ENCODE assay signal across 1 cellular context in genomic region chr7:131108212-131108980, GRCh38.
TF ChIP-seq lines count a peak whose summit lies in the region.

No MANE protein-coding gene starts in this region.

TF ChIP-seq in HepG2, 621 proteins besides CTCF, POLR2A, EP300 and RAD21 (continued from another document):
- TF ChIP-seq USF2 (IDR thresholded peaks at IDR 0.05; ENCODE audit: low read depth, low read length) = no peak
- TF ChIP-seq USF2 (CRISPR knock-in tag; IDR thresholded peaks at IDR 0.05; ENCODE audit: borderline replicate concordance) = peak; percentile 22; the same call in 1 of the 2 replicates
- TF ChIP-seq KLF6 (CRISPR knock-in tag; IDR thresholded peaks at IDR 0.05) = no peak
- no peak for TF ChIP-seq TRIM24 (CRISPR knock-in tag; IDR thresholded peaks at IDR 0.05)
- no peak for TF ChIP-seq GABPA (IDR thresholded peaks at IDR 0.05; ENCODE audit: low read depth, low read length)
- no peak for TF ChIP-seq GABPA (CRISPR knock-in tag; IDR thresholded peaks at IDR 0.05; ENCODE audit: low read depth)
- TF ChIP-seq NR2F2 (IDR thresholded peaks at IDR 0.05; ENCODE audit: borderline replicate concordance, low read depth) = no peak
- TF ChIP-seq SOX6 (IDR thresholded peaks at IDR 0.05) = no peak
- peak; percentile 28; the same call in 1 of the 2 replicates for TF ChIP-seq SOX6 (CRISPR knock-in tag; IDR thresholded peaks at IDR 0.05)
- 0 out of 2 replicates have a peak, but pooled peaks have one; percentile 6 for TF ChIP-seq CBFB (CRISPR knock-in tag; IDR thresholded peaks at IDR 0.05)
- TF ChIP-seq ZNF800 (CRISPR knock-in tag; IDR thresholded peaks at IDR 0.05) = 0 out of 2 replicates have a peak, but pooled peaks have one; percentile 10
- TF ChIP-seq ZNF124 (CRISPR knock-in tag; IDR thresholded peaks at IDR 0.05) = no peak
- no peak for TF ChIP-seq CCDC6 (CRISPR knock-in tag; IDR thresholded peaks at IDR 0.05)
- TF ChIP-seq ZNF768 (CRISPR knock-in tag; IDR thresholded peaks at IDR 0.05) = no peak
- peak; percentile 2; the same call in 1 of the 2 replicates for TF ChIP-seq GATAD2A (CRISPR knock-in tag; IDR thresholded peaks at IDR 0.05)
- TF ChIP-seq JUN (CRISPR knock-in tag; IDR thresholded peaks at IDR 0.05) = no peak
- TF ChIP-seq PRDM4 (CRISPR knock-in tag; IDR thresholded peaks at IDR 0.05; ENCODE audit: borderline replicate concordance) = no peak
- TF ChIP-seq GABPB1 (CRISPR knock-in tag; IDR thresholded peaks at IDR 0.05) = no peak
- TF ChIP-seq ZNF589 (CRISPR knock-in tag; conservative IDR thresholded peaks at IDR 0.05) = no peak
- TF ChIP-seq GATAD1 (CRISPR knock-in tag; IDR thresholded peaks at IDR 0.05) = 0 out of 2 replicates have a peak, but pooled peaks have one; percentile 2
- TF ChIP-seq HMGA1 (CRISPR knock-in tag; conservative IDR thresholded peaks at IDR 0.05) = no peak
- no peak for TF ChIP-seq ATAD3A (CRISPR knock-in tag; IDR thresholded peaks at IDR 0.05)
- no peak for TF ChIP-seq DRAP1 (CRISPR knock-in tag; IDR thresholded peaks at IDR 0.05)
- 0 out of 2 replicates have a peak, but pooled peaks have one; percentile 25 for TF ChIP-seq MAFF (IDR thresholded peaks at IDR 0.05; ENCODE audit: low read depth, low read length)
- peak; percentile 37 to 45; a peak in 3 of 4 replicates for TF ChIP-seq MAFK (conservative IDR thresholded peaks at IDR 0.05 in 1 of 2, IDR thresholded peaks at IDR 0.05 in 1 of 2; ENCODE audit: low read length in 2 of 2)
- no peak for TF ChIP-seq KDM1A (CRISPR knock-in tag; IDR thresholded peaks at IDR 0.05)
- no peak for TF ChIP-seq SRSF1 (optimal IDR thresholded peaks at IDR 0.05; ENCODE audit: low read depth, low read length)
- TF ChIP-seq ZNF83 (CRISPR knock-in tag; IDR thresholded peaks at IDR 0.05; ENCODE audit: borderline replicate concordance) = no peak
- TF ChIP-seq TCF12 (IDR thresholded peaks at IDR 0.05) = no peak
- TF ChIP-seq TCF12 (CRISPR knock-in tag; IDR thresholded peaks at IDR 0.05) = no peak
- TF ChIP-seq ZNF761 (CRISPR knock-in tag; conservative IDR thresholded peaks at IDR 0.05) = no peak
- peak; percentile 58; the same call in 1 of the 2 replicates for TF ChIP-seq MXD1 (CRISPR knock-in tag; IDR thresholded peaks at IDR 0.05)
- no peak for TF ChIP-seq CREBL2 (CRISPR knock-in tag; IDR thresholded peaks at IDR 0.05; ENCODE audit: borderline replicate concordance)
- peak; percentile 78 for TF ChIP-seq SNAI1 (CRISPR knock-in tag; IDR thresholded peaks at IDR 0.05; ENCODE audit: borderline replicate concordance)
- no peak for TF ChIP-seq HMGXB3 (CRISPR knock-in tag; IDR thresholded peaks at IDR 0.05; ENCODE audit: borderline replicate concordance)
- TF ChIP-seq SNAPC5 (CRISPR knock-in tag; IDR thresholded peaks at IDR 0.05; ENCODE audit: borderline replicate concordance) = no peak
- TF ChIP-seq SALL1 (CRISPR knock-in tag; IDR thresholded peaks at IDR 0.05) = 0 out of 2 replicates have a peak, but pooled peaks have one; percentile 8
- no peak for TF ChIP-seq CEBPB (IDR thresholded peaks at IDR 0.05; ENCODE audit: borderline replicate concordance, low read depth, low read length)
- no peak for TF ChIP-seq POLR2AphosphoS5 (IDR thresholded peaks at IDR 0.05; ENCODE audit: low read depth, low read length)
- no peak for TF ChIP-seq HNRNPL (IDR thresholded peaks at IDR 0.05; ENCODE audit: low read depth, low read length)
- TF ChIP-seq ATF7 (IDR thresholded peaks at IDR 0.05) = no peak
- no peak for TF ChIP-seq ATF7 (CRISPR knock-in tag; IDR thresholded peaks at IDR 0.05)
- no peak for TF ChIP-seq MAZ (IDR thresholded peaks at IDR 0.05; ENCODE audit: borderline replicate concordance, low read depth, low read length)
- no peak for TF ChIP-seq MAZ (CRISPR knock-in tag; IDR thresholded peaks at IDR 0.05; ENCODE audit: low read depth)
- no peak; the same call in 1 of the 2 replicates for TF ChIP-seq MAX (IDR thresholded peaks at IDR 0.05)
- no peak for TF ChIP-seq LCORL (IDR thresholded peaks at IDR 0.05)
- 0 out of 2 replicates have a peak, but pooled peaks have one; percentile 17 for TF ChIP-seq LCORL (CRISPR knock-in tag; IDR thresholded peaks at IDR 0.05)
- no peak for TF ChIP-seq E2F1 (CRISPR knock-in tag; IDR thresholded peaks at IDR 0.05)
- peak; percentile 19 for TF ChIP-seq ASH2L (IDR thresholded peaks at IDR 0.05; ENCODE audit: insufficient read length, low read depth, low read length)
- no peak for TF ChIP-seq IKZF4 (CRISPR knock-in tag; IDR thresholded peaks at IDR 0.05; ENCODE audit: borderline replicate concordance, low read depth, not compliant biosample characterization)
- TF ChIP-seq LRRFIP1 (CRISPR knock-in tag; conservative IDR thresholded peaks at IDR 0.05) = no peak
- no peak for TF ChIP-seq SAP130 (CRISPR knock-in tag; IDR thresholded peaks at IDR 0.05; ENCODE audit: low read depth)
